23 cellular contexts compared by ENCODE assay signal in genomic region chr9:106179181-106179580, GRCh38.
"Had no signal": no experiment of that assay in that cellular context is flagged by ENCODE, and none has a peak within 500 bp of the region (broad histone marks: within the 10 kb centered on the region; RNA-seq: fewer than 3 reads in every experiment).

No MANE protein-coding gene starts in this region.

- H3K4me1 ChIP-seq: breast epithelium had no signal

- H3K36me3 ChIP-seq: breast epithelium had no signal

- H3K27ac ChIP-seq: breast epithelium had no signal

- DNase-seq: activated B cell treated with CpG ODN at 0.5 μM for 24 hours; activated CD4-positive, alpha-beta T cell treated with anti-CD3 and anti-CD28 coated beads for 1 hour; activated CD4-positive, alpha-beta T cell treated with anti-CD3 and anti-CD28 coated beads, Interleukin-2, amount 10 ng/mL, durations not matched to agents 24 days and 14 days; activated CD4-positive, alpha-beta T cell treated with anti-CD3 and anti-CD28 coated beads, Interleukin-2, amount 50 U/mL, for 48 hours; activated CD8-positive, alpha-beta memory T cell treated with anti-CD3 and anti-CD28 coated beads, Interleukin-2, amount 10 ng/mL, durations not matched to agents 7 days and 5 days; activated effector memory CD4-positive, alpha-beta T cell treated with Interleukin-2 at 50 U/mL for 16 hours; activated naive CD4-positive, alpha-beta T cell; activated T-cell treated with anti-CD3 and anti-CD28 coated beads, Interleukin-2, amount 50 U/mL, for 24 hours; aorta; caudate nucleus; MM.1S; NCI-H1105; NCI-H1436 treated with DMSO at 0.1 percent for 48 hours; NCI-H187; NCI-H2081; NCI-H226; NCI-H69; NK-92 treated with Interleukin-12 subunit alpha and Interleukin-12 subunit beta, amount 100 ng/mL, for 24 hours; OCI-M1; RPMI8226 had no signal

- ATAC-seq: activated CD8-positive, alpha-beta memory T cell treated with anti-CD3 and anti-CD28 coated beads, Interleukin-2, amount 10 ng/mL, durations not matched to agents 7 days and 5 days; Panc1; Right ventricle myocardium inferior had no signal

- H3K9me3 ChIP-seq: breast epithelium had no signal

- H3K4me3 ChIP-seq: breast epithelium had no signal

- H3K27me3 ChIP-seq: breast epithelium had no signal
